ENCODE assay signal across 18 cellular contexts in genomic region chr4:168840386-168840763, GRCh38.
DNase-seq lines count a peak whose midpoint lies in the region; ATAC-seq and TF ChIP-seq lines count a peak whose summit lies in the region.
"Had no signal": no experiment of that assay in that cellular context is flagged by ENCODE, and none has a peak within 500 bp of the region (broad histone marks: within the 10 kb centered on the region; RNA-seq: fewer than 3 reads in every experiment).

No MANE protein-coding gene starts in this region.

- ATAC-seq in gastrocnemius medialis (peak; percentile 10 to 23), HG02970 (IDR thresholded peaks at IDR 0.05; ENCODE audit: low FRiP score, unreplicated experiment) (no peak)
- ATAC-seq: activated CD8-positive, alpha-beta T cell treated with anti-CD3 and anti-CD28 coated beads for 36 hours; activated T-cell treated with anti-CD3 and anti-CD28 coated beads, Interleukin-2, amount 50 U/mL, for 4 hours; HepG2; natural killer cell treated with Interleukin-12 subunit alpha and Interleukin-12 subunit beta and Interleukin-15 and Interleukin-18, amount 100 ng/mL, for 72 hours; stimulated activated naive CD8-positive, alpha-beta T cell treated with anti-CD3 and anti-CD28 coated beads, Interleukin-15, Interleukin-2, amounts not matched to agents 100 U/mL and 50 U/mL, for 24 hours had no signal

- TF ChIP-seq CTCF in breast epithelium (IDR thresholded peaks at IDR 0.05) (no peak), right atrium auricular region (IDR thresholded peaks at IDR 0.05) (no peak), gastrocnemius medialis (IDR thresholded peaks at IDR 0.05 in 4 of 5, conservative IDR thresholded peaks at IDR 0.05 in 1 of 5) (no peak)

- intact Hi-C loops in breast epithelium (cut with DNase I; ENCODE audit: low total_unique reads): no loop called here
- intact Hi-C loops in gastrocnemius medialis (cut with DNase I; ENCODE audit: low total_unique reads): no loop called here

- peak overlapping the region; percentile 46 to 84 for H3K27ac ChIP-seq in breast epithelium
- H3K27ac ChIP-seq in right atrium auricular region: peak overlapping the region; percentile 91 to 97
- H3K27ac ChIP-seq in gastrocnemius medialis: peak overlapping the region; percentile 71 to 87 (median 76)

- TF ChIP-seq POLR2A in breast epithelium (IDR thresholded peaks at IDR 0.05) (no peak), gastrocnemius medialis (IDR thresholded peaks at IDR 0.05) (no peak)

- no peak overlapping the region for H3K4me3 ChIP-seq in breast epithelium
- H3K4me3 ChIP-seq in right atrium auricular region: no peak overlapping the region
- H3K4me3 ChIP-seq in gastrocnemius medialis: no peak overlapping the region
- H3K4me3 ChIP-seq: MG63 had no signal

- H3K27me3 ChIP-seq in breast epithelium: no peaks in the 10 kb centered on the region
- H3K27me3 ChIP-seq in right atrium auricular region: no peaks in the 10 kb centered on the region
- no peaks in the 10 kb centered on the region for H3K27me3 ChIP-seq in gastrocnemius medialis
- H3K27me3 ChIP-seq: MG63 had no signal

- H3K4me1 ChIP-seq in breast epithelium (peaks cover 0 to 16% of the 10 kb centered on the region in 2 donors), right atrium auricular region (peaks cover 0 to 92% of the 10 kb centered on the region in 2 donors), gastrocnemius medialis (peaks cover 77 to 78% of the 10 kb centered on the region in 2 donors)

- DNase-seq in breast epithelium (ENCODE audit: low spot score in 2 of 2) (no peak), right atrium auricular region (ENCODE audit: low spot score) (no peak), gastrocnemius medialis (no peak), iPS-NIHi7 (ENCODE audit: extremely low spot score) (no peak), DMS 273 treated with DMSO at 0.1 percent for 48 hours (lab: John Stamatoyannopoulos, UW) (no peak), LoVo (ENCODE audit: low spot score) (no peak)
- DNase-seq: activated CD8-positive, alpha-beta T cell treated with anti-CD3 and anti-CD28 coated beads for 36 hours; activated naive CD8-positive, alpha-beta T cell treated with anti-CD3 and anti-CD28 coated beads, Interleukin-2, amount 10 ng/mL, durations not matched to agents 7 days and 5 days; activated T-cell treated with anti-CD3 and anti-CD28 coated beads, Interleukin-2, amount 50 U/mL, for 4 hours; caudate nucleus; effector CD4-positive, alpha-beta T cell; MG63; NCI-H1694; NCI-H446 treated with DMSO at 0.1 percent for 48 hours; stimulated activated naive CD8-positive, alpha-beta T cell treated with anti-CD3 and anti-CD28 coated beads, Interleukin-15, Interleukin-2, amounts not matched to agents 100 U/mL and 50 U/mL, for 24 hours had no signal

- H3K36me3 ChIP-seq in breast epithelium (no peaks in the 10 kb centered on the region), right atrium auricular region (peaks cover 6% of the 10 kb centered on the region), gastrocnemius medialis (no peaks in the 10 kb centered on the region)

- H3K9me3 ChIP-seq in breast epithelium: no peaks in the 10 kb centered on the region
- no peaks in the 10 kb centered on the region for H3K9me3 ChIP-seq in right atrium auricular region
- no peaks in the 10 kb centered on the region for H3K9me3 ChIP-seq in gastrocnemius medialis
- H3K9me3 ChIP-seq: MG63 had no signal

- in situ Hi-C loops in gastrocnemius medialis (cut with MboI; ENCODE audit: low sequenced_read_pairs in 4 of 4): no loop called here
